ENCODE assay signal across 8 cellular contexts in genomic region chr16:30876867-30877266, GRCh38. TPM values are rescaled to one million over a fixed set of nuclear protein-coding genes. Genes with fewer than 3 reads are reported as not detected.
A peak's percentile ranks its signal among the peaks of the same experiment; 100 is the strongest.
DNase-seq lines count a peak whose midpoint lies in the region; ATAC-seq and TF ChIP-seq lines count a peak whose summit lies in the region.

No MANE protein-coding gene starts in this region.

- DNase-seq in DMS79 treated with DMSO at 0.1 percent for 48 hours (lab: John Stamatoyannopoulos, UW) (peak; percentile 37), DMS79 (lab: John Stamatoyannopoulos, UW) (no peak), SK-N-DZ (ENCODE audit: low spot score) (peak; percentile 57), fibroblast of villous mesenchyme (ENCODE audit: low read depth) (no peak), smooth muscle cell (lab: John Stamatoyannopoulos, UW; ENCODE audit: unreplicated experiment) (no peak)
- DNase-seq in stimulated activated CD4-positive, alpha-beta T cell treated with anti-CD3 and anti-CD28 coated beads, Interleukin-4, amount 100 ng/mL, for 24 hours = no peak

- peak overlapping the region; percentile 88 for H3K9ac ChIP-seq in smooth muscle cell (ENCODE audit: low read depth)

- ATAC-seq in GM21619 (IDR thresholded peaks at IDR 0.05; ENCODE audit: unreplicated experiment) = no peak
- no peak for ATAC-seq in GM21423 (IDR thresholded peaks at IDR 0.05; ENCODE audit: unreplicated experiment)

- no peaks in the 10 kb centered on the region for H3K9me3 ChIP-seq in smooth muscle cell (replicated peaks; ENCODE audit: low read depth)

- WGBS in smooth muscle cell (ENCODE audit: low lambda C conversion rate) = 87% methylated on average over 5 of the region's 5 CpGs

- H3F3A ChIP-seq in smooth muscle cell (ENCODE audit: low read depth) = no peaks in the 10 kb centered on the region

- peak overlapping the region; percentile 90 for H3K4me2 ChIP-seq in smooth muscle cell

- no peaks in the 10 kb centered on the region for H3K36me3 ChIP-seq in smooth muscle cell (ENCODE audit: low read depth)

- peak overlapping the region; percentile 79 for H3K27ac ChIP-seq in smooth muscle cell (ENCODE audit: low read depth)

- peaks cover 14% of the 10 kb centered on the region for H3K4me1 ChIP-seq in smooth muscle cell (ENCODE audit: low read depth)

- H3K4me3 ChIP-seq in fibroblast of villous mesenchyme (ENCODE audit: low read depth, low read length) (peak overlapping the region; percentile 73), smooth muscle cell (peak overlapping the region; percentile 85)

- TF ChIP-seq CTCF in fibroblast of villous mesenchyme (IDR thresholded peaks at IDR 0.05; ENCODE audit: insufficient read depth, low read depth, low read length) = no peak
- no peak for TF ChIP-seq CTCF in smooth muscle cell (IDR thresholded peaks at IDR 0.05; ENCODE audit: borderline replicate concordance, insufficient read depth, poor library complexity, severe bottlenecking)

- no peaks in the 10 kb centered on the region for H4K20me1 ChIP-seq in smooth muscle cell (ENCODE audit: low read depth)

- peaks cover 35% of the 10 kb centered on the region for H3K79me2 ChIP-seq in smooth muscle cell (ENCODE audit: low read depth)

- H3K27me3 ChIP-seq in smooth muscle cell (ENCODE audit: low read depth) = no peaks in the 10 kb centered on the region

- no peak overlapping the region for H2AFZ ChIP-seq in smooth muscle cell (ENCODE audit: low read depth)

RNA-seq across cellular contexts. Expression of gene BCL7C, which starts 17.0 kb away (rescaled TPM):
- polyA plus RNA-seq in SK-N-DZ (2014; cell fraction: cytosol; rRNA removed) = 21.8 and 27.0 TPM in 2 replicates
- 14.7 and 24.2 TPM in 2 replicates for polyA plus RNA-seq in SK-N-DZ (2014; cell fraction: nucleus; rRNA removed)
- total RNA-seq in fibroblast of villous mesenchyme = 35.0 and 51.2 TPM in 2 replicates
- 27.8 and 34.2 TPM in 2 replicates for total RNA-seq in smooth muscle cell
- polyA plus RNA-seq in smooth muscle cell = 68.1 and 76.1 TPM in 2 replicates

RNA-seq across cellular contexts. Expression of gene CTF1, which starts 19.5 kb away (rescaled TPM):
- polyA plus RNA-seq in SK-N-DZ (2014; cell fraction: cytosol; rRNA removed) = 0.10 and 0.60 TPM in 2 replicates
- 0.13 TPM in 1 of 2 replicates, not detected in the other for polyA plus RNA-seq in SK-N-DZ (2014; cell fraction: nucleus; rRNA removed)
- total RNA-seq in fibroblast of villous mesenchyme (3.2 and 3.5 TPM in 2 replicates), smooth muscle cell (0.76 and 1.7 TPM in 2 replicates)
- 8.1 and 8.2 TPM in 2 replicates for polyA plus RNA-seq in smooth muscle cell

RNA-seq across cellular contexts. Expression of gene FBXL19, which starts 46.5 kb away (rescaled TPM):
- 29.6 and 48.9 TPM in 2 replicates for polyA plus RNA-seq in SK-N-DZ (2014; cell fraction: cytosol; rRNA removed)
- polyA plus RNA-seq in SK-N-DZ (2014; cell fraction: nucleus; rRNA removed) = 36.6 and 41.0 TPM in 2 replicates
- total RNA-seq in fibroblast of villous mesenchyme (26.8 and 29.3 TPM in 2 replicates), smooth muscle cell (4.5 and 8.5 TPM in 2 replicates)
- 1.3 and 1.6 TPM in 2 replicates for polyA plus RNA-seq in smooth muscle cell

Comparison
In these comparisons a context has a peak if more than half of its experiments do, and no peak if none do; other contexts are left out.
1. DNase-seq: peak in DMS79 treated with DMSO at 0.1 percent for 48 hours (single experiment) and SK-N-DZ (single experiment); none in DMS79 (single experiment), fibroblast of villous mesenchyme (single experiment), smooth muscle cell (single experiment) and stimulated activated CD4-positive, alpha-beta T cell treated with anti-CD3 and anti-CD28 coated beads, Interleukin-4, amount 100 ng/mL, for 24 hours (single experiment).